Comparison of ENCODE assay signal across 29 cellular contexts in genomic region chr7:76146374-76146773, GRCh38. TPM values are rescaled to one million over a fixed set of nuclear protein-coding genes. Genes with fewer than 3 reads are reported as not detected.
"Had no signal": no experiment of that assay in that cellular context is flagged by ENCODE, and none has a peak within 500 bp of the region (broad histone marks: within the 10 kb centered on the region; RNA-seq: fewer than 3 reads in every experiment).

No MANE protein-coding gene starts in this region.

- H3K27ac ChIP-seq: neural progenitor cell, neutrophil, parathyroid adenoma, psoas muscle, sigmoid colon, spleen, tibial nerve, uterus had no signal

- H3K9me3 ChIP-seq: neutrophil, psoas muscle, sigmoid colon, spleen, tibial nerve, uterus had no signal

- H3K79me2 ChIP-seq: parathyroid adenoma had no signal

- DNase-seq: hypothalamus; immature natural killer cell; kidney; left colon; mesendoderm; naive B cell; natural killer cell; nephron progenitor cell; occipital lobe; psoas muscle; sigmoid colon; small intestine; spleen; stimulated activated CD4-positive, alpha-beta T cell treated with anti-CD3 and anti-CD28 coated beads, Interleukin-1b, Interleukin-23, amount 100 ng/mL, for 48 hours; stimulated activated CD4-positive, alpha-beta T cell treated with anti-CD3 and anti-CD28 coated beads, Interleukin-2, amount 100 ng/mL, for 48 hours; stimulated activated CD4-positive, alpha-beta T cell treated with anti-CD3 and anti-CD28 coated beads, Interleukin-4, amount 100 ng/mL, for 4 hours; stimulated activated CD8-positive, alpha-beta memory T cell treated with anti-CD3 and anti-CD28 coated beads, Interleukin-4, amount 100 ng/mL, for 48 hours; stimulated activated naive CD4-positive, alpha-beta T cell treated with Interleukin-2 at 50 U/mL for 16 hours; stimulated activated naive CD8-positive, alpha-beta T cell treated with anti-CD3 and anti-CD28 coated beads, Interleukin-15, amount 100 ng/mL, for 72 hours; substantia nigra; uterus had no signal

- H3K36me3 ChIP-seq: neural progenitor cell, neutrophil, sigmoid colon, spleen, tibial nerve, uterus had no signal

- FAIRE-seq: islet of Langerhans, kidney had no signal

- H3K9ac ChIP-seq: neural progenitor cell, parathyroid adenoma had no signal

- H2AFZ ChIP-seq: neural progenitor cell, parathyroid adenoma had no signal

- H3K4me1 ChIP-seq: neural progenitor cell, parathyroid adenoma, psoas muscle, uterus had no signal

- H3K4me2 ChIP-seq: neural progenitor cell had no signal

- ATAC-seq: left colon; natural killer cell; psoas muscle; stimulated activated memory B cell treated with anti-CD40 and anti-IgM and Interleukin-4, amounts not matched to agents 10 μg/mL and 1 μg/mL and 100 μg/mL, for 72 hours; stimulated activated naive CD8-positive, alpha-beta T cell treated with anti-CD3 and anti-CD28 coated beads, Interleukin-15, amount 100 ng/mL, for 72 hours had no signal

- H3K27me3 ChIP-seq: neural progenitor cell, uterus had no signal

- H3K4me3 ChIP-seq: lung, neural progenitor cell, psoas muscle, sigmoid colon, spleen, tibial nerve, uterus had no signal

RNA-seq across cellular contexts. Expression of gene SRRM3, which starts 55.3 kb away (rescaled TPM):
- total RNA-seq: mononuclear cell, natural killer cell had no signal
- polyA plus RNA-seq: immature natural killer cell had no signal
